In the genomic region with DNA sequence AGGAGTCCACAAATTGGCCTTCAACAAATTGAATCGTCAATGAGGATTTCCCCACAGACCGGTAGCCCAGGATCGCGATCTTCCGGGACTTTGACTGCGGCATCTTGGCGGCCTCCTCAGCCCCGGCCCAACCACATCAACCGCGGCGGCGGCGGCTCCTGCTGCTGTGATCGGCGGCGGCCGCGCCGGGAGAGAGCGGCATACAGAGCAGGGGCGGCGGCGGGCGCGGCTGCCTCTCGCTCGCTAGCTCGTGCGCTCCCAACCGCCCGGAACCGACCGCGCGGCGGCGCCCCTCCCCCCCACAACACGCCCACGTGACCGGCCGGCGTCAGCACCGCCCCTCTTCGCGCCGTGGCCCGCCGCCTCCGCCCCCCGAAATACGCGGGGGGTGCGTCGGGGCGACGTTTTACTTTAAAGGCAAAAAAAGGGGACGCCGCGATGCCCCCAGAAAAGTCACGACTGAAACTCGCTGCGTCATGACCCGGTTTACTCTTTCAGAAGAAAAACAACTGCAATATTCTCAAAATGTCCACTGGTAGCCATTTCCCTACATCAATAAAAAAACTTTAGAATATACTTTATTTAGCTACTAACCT, we compare ENCODE assay signal across 8 cellular contexts. TPM values are rescaled to one million over a fixed set of nuclear protein-coding genes. Genes with fewer than 3 reads are reported as not detected.
DNase-seq lines count a peak whose midpoint lies in the region; ATAC-seq and TF ChIP-seq lines count a peak whose summit lies in the region.
"Not testable (repeated sequence)": the region's sequence is repeated elsewhere in the genome, so short reads cannot be mapped to it uniquely, and the experiment has no call there.

No MANE protein-coding gene starts in this region.

- H3K27ac Mint-ChIP-seq in activated B cell treated with CpG ODN at 0.5 μM for 24 hours: peak overlapping the region; percentile 41

- H3K27me3 ChIP-seq in ACC112 (ENCODE audit: insufficient read depth, low read length); breast epithelium; right atrium auricular region; ovary: not testable (repeated sequence)

- 0 to 1% (median 0%) methylated on average over 7 of the region's 63 CpGs for WGBS in ovary, 3 donors

- not testable (repeated sequence) for H3K9me3 Mint-ChIP-seq in activated B cell treated with CpG ODN at 0.5 μM for 24 hours

- H2AFZ ChIP-seq in ACC112 (ENCODE audit: low read length, unreplicated experiment): not testable (repeated sequence)

- CTCF ChIA-PET in activated B cell treated with CpG ODN at 0.5 μM for 24 hours (lab: Charles Lee): not testable (repeated sequence)

- not testable (repeated sequence) for H3K4me1 ChIP-seq in ACC112 (ENCODE audit: control insufficient read depth, insufficient read depth, low read length, unreplicated experiment); breast epithelium; right atrium auricular region; ovary (ENCODE audit: insufficient read depth)

- not testable (repeated sequence) for TF ChIP-seq EP300 in ovary (IDR thresholded peaks at IDR 0.05)

- intact Hi-C loops in activated B cell treated with CpG ODN at 0.5 μM for 24 hours (cut with micrococcal nuclease); breast epithelium (cut with DNase I; ENCODE audit: low total_unique reads); ovary (cut with DNase I): not testable (repeated sequence)

- peak overlapping the region; percentile 45; the same call in 1 of the 2 replicates for H3K4me3 ChIP-seq in ACC112 (ENCODE audit: low read depth, low read length)
- H3K4me3 ChIP-seq in breast epithelium: peak overlapping the region; percentile 33 to 60 (median 46)
- H3K4me3 ChIP-seq in right atrium auricular region: peak overlapping the region; percentile 40 to 44
- peak overlapping the region; percentile 37 for H3K4me3 ChIP-seq in ovary

- not testable (repeated sequence) for H3K27ac ChIP-seq in ACC112 (ENCODE audit: low read depth, low read length); ovary
- peak overlapping the region; percentile 58 to 61 for H3K27ac ChIP-seq in breast epithelium
- peak overlapping the region in 1 of 2 donors; percentile 66 for H3K27ac ChIP-seq in right atrium auricular region

- H3K36me3 ChIP-seq in ACC112 (ENCODE audit: insufficient read depth, low read length); breast epithelium; right atrium auricular region; ovary: not testable (repeated sequence)

- TF ChIP-seq CTCF in activated B cell treated with CpG ODN at 0.5 μM for 24 hours (IDR thresholded peaks at IDR 0.05); breast epithelium (IDR thresholded peaks at IDR 0.05); right atrium auricular region (IDR thresholded peaks at IDR 0.05); ovary (IDR thresholded peaks at IDR 0.05): not testable (repeated sequence)

- not testable (repeated sequence) for DNase-seq in activated B cell treated with CpG ODN at 0.5 μM for 24 hours; breast epithelium (ENCODE audit: low spot score in 2 of 2); right atrium auricular region (ENCODE audit: low spot score); ovary

- not testable (repeated sequence) for TF ChIP-seq POLR2A in breast epithelium (IDR thresholded peaks at IDR 0.05); ovary (IDR thresholded peaks at IDR 0.05)

- H3K4me3 Mint-ChIP-seq in activated B cell treated with CpG ODN at 0.5 μM for 24 hours: peak overlapping the region; percentile 67

- H3K36me3 Mint-ChIP-seq in activated B cell treated with CpG ODN at 0.5 μM for 24 hours (ENCODE audit: low read depth): not testable (repeated sequence)

- ATAC-seq in GM19328 (IDR thresholded peaks at IDR 0.05; ENCODE audit: unreplicated experiment) (peak; percentile 77), HG02623 (IDR thresholded peaks at IDR 0.05; ENCODE audit: unreplicated experiment) (peak; percentile 77), HG03571 (IDR thresholded peaks at IDR 0.05; ENCODE audit: unreplicated experiment) (peak; percentile 74), activated B cell treated with CpG ODN at 0.5 μM for 24 hours (ENCODE audit: low read depth) (peak; percentile 94)

- POLR2A ChIA-PET in activated B cell treated with CpG ODN at 0.5 μM for 24 hours (lab: Charles Lee): not testable (repeated sequence)

- not testable (repeated sequence) for H3K79me2 ChIP-seq in ACC112 (ENCODE audit: control insufficient read depth, insufficient read depth, low read length, unreplicated experiment)

- H3K27me3 Mint-ChIP-seq in activated B cell treated with CpG ODN at 0.5 μM for 24 hours: not testable (repeated sequence)

- not testable (repeated sequence) for H3K4me1 Mint-ChIP-seq in activated B cell treated with CpG ODN at 0.5 μM for 24 hours

- H3K9me3 ChIP-seq in breast epithelium, right atrium auricular region, ovary: not testable (repeated sequence)

RNA-seq across cellular contexts. Expression of a gene that starts 56.5 kb away (rescaled TPM):
- total RNA-seq in activated B cell treated with CpG ODN at 0.5 μM for 24 hours: 0.86 and 1.1 TPM in 2 replicates
- 1 to 10 TPM; 1.6 to 5.9 (median 3.8) TPM for total RNA-seq in breast epithelium
- 1 to 10 TPM; 1.5 to 2.7 TPM for total RNA-seq in right atrium auricular region
- 1 to 10 TPM in 6 of 7 donors, under 1 TPM in 1; 0.24 to 5.3 (median 3.2) TPM for total RNA-seq in ovary
- polyA plus RNA-seq in ovary: 1 to 10 TPM; 1.2 to 4.6 TPM
